ENCODE assay signal across 1 cellular context in the genomic region with DNA sequence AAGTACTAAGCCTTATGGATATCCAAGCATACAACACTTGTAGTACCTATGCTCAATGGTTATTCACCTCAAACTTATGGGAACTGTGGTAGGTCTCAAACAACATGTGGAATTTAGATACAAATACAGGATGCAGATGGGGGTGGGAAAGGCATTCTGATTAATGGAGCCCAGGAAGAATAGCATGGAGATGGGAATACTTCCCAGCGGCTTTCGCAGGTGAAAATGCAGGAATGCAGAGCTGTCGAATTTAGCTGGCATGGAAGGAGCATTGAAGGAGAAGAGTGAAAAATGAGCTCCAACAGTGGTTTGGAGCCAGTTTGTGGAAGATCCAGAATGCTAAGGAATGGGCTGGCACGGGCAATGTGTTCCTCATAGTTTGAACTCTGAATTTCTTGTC.
TF ChIP-seq lines count a peak whose summit lies in the region.

No MANE protein-coding gene starts in this region.

TF ChIP-seq in H1, 55 proteins besides CTCF, POLR2A, EP300 and RAD21 (continued from another document):
- TF ChIP-seq, protein P1, sequence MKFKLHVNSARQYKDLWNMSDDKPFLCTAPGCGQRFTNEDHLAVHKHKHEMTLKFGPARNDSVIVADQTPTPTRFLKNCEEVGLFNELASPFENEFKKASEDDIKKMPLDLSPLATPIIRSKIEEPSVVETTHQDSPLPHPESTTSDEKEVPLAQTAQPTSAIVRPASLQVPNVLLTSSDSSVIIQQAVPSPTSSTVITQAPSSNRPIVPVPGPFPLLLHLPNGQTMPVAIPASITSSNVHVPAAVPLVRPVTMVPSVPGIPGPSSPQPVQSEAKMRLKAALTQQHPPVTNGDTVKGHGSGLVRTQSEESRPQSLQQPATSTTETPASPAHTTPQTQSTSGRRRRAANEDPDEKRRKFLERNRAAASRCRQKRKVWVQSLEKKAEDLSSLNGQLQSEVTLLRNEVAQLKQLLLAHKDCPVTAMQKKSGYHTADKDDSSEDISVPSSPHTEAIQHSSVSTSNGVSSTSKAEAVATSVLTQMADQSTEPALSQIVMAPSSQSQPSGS (IDR thresholded peaks at IDR 0.05; ENCODE audit: low read length): no peak
- TF ChIP-seq TCF12 (IDR thresholded peaks at IDR 0.05; ENCODE audit: low read depth, low read length) (0 out of 2 replicates have a peak, but pooled peaks have one; percentile 19), SIN3A (conservative IDR thresholded peaks at IDR 0.05 in 1 of 2, IDR thresholded peaks at IDR 0.05 in 1 of 2; ENCODE audit: low read depth in 1 of 2, low read length in 2 of 2) (no peak), KDM4A (IDR thresholded peaks at IDR 0.05; ENCODE audit: low read depth, low read length, severe bottlenecking) (no peak), HDAC2 (IDR thresholded peaks at IDR 0.05; ENCODE audit: borderline replicate concordance in 1 of 2, low read depth in 2 of 2, low read length in 2 of 2) (no peak), TEAD4 (IDR thresholded peaks at IDR 0.05; ENCODE audit: low read depth, low read length) (peak; percentile 79), SIX5 (IDR thresholded peaks at IDR 0.05; ENCODE audit: low read depth, low read length) (no peak), YY1 (IDR thresholded peaks at IDR 0.05; ENCODE audit: low read depth, low read length) (no peak)
- TF ChIP-seq, protein P2, sequence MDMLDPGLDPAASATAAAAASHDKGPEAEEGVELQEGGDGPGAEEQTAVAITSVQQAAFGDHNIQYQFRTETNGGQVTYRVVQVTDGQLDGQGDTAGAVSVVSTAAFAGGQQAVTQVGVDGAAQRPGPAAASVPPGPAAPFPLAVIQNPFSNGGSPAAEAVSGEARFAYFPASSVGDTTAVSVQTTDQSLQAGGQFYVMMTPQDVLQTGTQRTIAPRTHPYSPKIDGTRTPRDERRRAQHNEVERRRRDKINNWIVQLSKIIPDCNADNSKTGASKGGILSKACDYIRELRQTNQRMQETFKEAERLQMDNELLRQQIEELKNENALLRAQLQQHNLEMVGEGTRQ (IDR thresholded peaks at IDR 0.05; ENCODE audit: low read length): no peak
- TF ChIP-seq, protein P3, sequence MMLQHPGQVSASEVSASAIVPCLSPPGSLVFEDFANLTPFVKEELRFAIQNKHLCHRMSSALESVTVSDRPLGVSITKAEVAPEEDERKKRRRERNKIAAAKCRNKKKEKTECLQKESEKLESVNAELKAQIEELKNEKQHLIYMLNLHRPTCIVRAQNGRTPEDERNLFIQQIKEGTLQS (IDR thresholded peaks at IDR 0.05; ENCODE audit: insufficient read depth, low read depth, low read length): no peak
